ENCODE assay signal across 21 cellular contexts in genomic region chr15:58558777-58559176, GRCh38.
"Had no signal": no experiment of that assay in that cellular context is flagged by ENCODE, and none has a peak within 500 bp of the region (broad histone marks: within the 10 kb centered on the region; RNA-seq: fewer than 3 reads in every experiment).

No MANE protein-coding gene starts in this region.

- H3K27ac ChIP-seq: esophagus squamous epithelium, gastroesophageal sphincter, parathyroid adenoma, prostate gland, spleen, tibial artery, upper lobe of left lung, uterus had no signal

- ATAC-seq: gastroesophageal sphincter; left cardiac atrium; left ventricle myocardium superior; sciatic nerve; stimulated activated memory B cell treated with anti-CD40 and anti-IgM and Interleukin-4, amounts not matched to agents 10 μg/mL and 1 μg/mL and 100 μg/mL, for 72 hours had no signal

- FAIRE-seq: keratinocyte had no signal

- H3K4me3 ChIP-seq: esophagus squamous epithelium, gastroesophageal sphincter, prostate gland, spleen, tibial artery, upper lobe of left lung, uterus had no signal

- H3K9me3 ChIP-seq: esophagus squamous epithelium, gastroesophageal sphincter, prostate gland, spleen, tibial artery, upper lobe of left lung, uterus had no signal

- H3K4me1 ChIP-seq: esophagus squamous epithelium, gastroesophageal sphincter, parathyroid adenoma, prostate gland, tibial artery, upper lobe of left lung, uterus had no signal

- DNase-seq: effector memory CD4-positive, alpha-beta T cell; esophagus squamous epithelium; glutamatergic neuron; left cardiac atrium; left ventricle myocardium superior; mesendoderm; naive B cell; occipital lobe; spleen; stimulated activated CD4-positive, alpha-beta T cell treated with anti-CD3 and anti-CD28 coated beads, Interleukin-15, amount 100 ng/mL, for 24 hours; stimulated activated CD4-positive, alpha-beta T cell treated with anti-CD3 and anti-CD28 coated beads, Interleukin-1b, Interleukin-23, amount 100 ng/mL, for 48 hours; stimulated activated CD4-positive, alpha-beta T cell treated with anti-CD3 and anti-CD28 coated beads, Interleukin-4, amount 100 ng/mL, for 24 hours; tibial artery; upper lobe of left lung; uterus had no signal

- H2AFZ ChIP-seq: parathyroid adenoma had no signal

- H3K36me3 ChIP-seq: esophagus squamous epithelium, gastroesophageal sphincter, prostate gland, spleen, tibial artery, upper lobe of left lung, uterus had no signal

- H3K9ac ChIP-seq: parathyroid adenoma had no signal

- H3K27me3 ChIP-seq: esophagus squamous epithelium, gastroesophageal sphincter, spleen, tibial artery, upper lobe of left lung, uterus had no signal

- H3K79me2 ChIP-seq: parathyroid adenoma had no signal
